19 cellular contexts compared by ENCODE assay signal in genomic region chr1:204974326-204974725, GRCh38.
"Had no signal": no experiment of that assay in that cellular context is flagged by ENCODE, and none has a peak within 500 bp of the region (broad histone marks: within the 10 kb centered on the region; RNA-seq: fewer than 3 reads in every experiment).

No MANE protein-coding gene starts in this region.

- H3K27ac Mint-ChIP-seq: activated CD4-positive, alpha-beta memory T cell treated with anti-CD3 and anti-CD28 coated beads for 36 hours; activated CD8-positive, alpha-beta memory T cell treated with anti-CD3 and anti-CD28 coated beads, Interleukin-2, amount 10 ng/mL, durations not matched to agents 7 days and 5 days; activated naive CD4-positive, alpha-beta T cell treated with anti-CD3 and anti-CD28 coated beads for 36 hours; activated T-helper 17 cell treated with anti-CD3 and anti-CD28 coated beads, Interleukin-2, amount 50 U/mL, for 72 hours; natural killer cell; stimulated activated memory B cell treated with anti-CD40 and anti-IgM and Interleukin-4, amounts not matched to agents 10 μg/mL and 1 μg/mL and 100 μg/mL, for 72 hours; type B pancreatic cell had no signal

- H3K4me1 ChIP-seq: colonic mucosa, foreskin keratinocyte, lower lobe of right lung, testis had no signal

- H3K36me3 ChIP-seq: colonic mucosa, lower lobe of right lung had no signal

- H3K9me3 ChIP-seq: colonic mucosa, lower lobe of right lung, spleen, testis had no signal

- H3K27me3 ChIP-seq: colonic mucosa, testis had no signal

- H3K4me3 Mint-ChIP-seq: activated CD4-positive, alpha-beta memory T cell treated with anti-CD3 and anti-CD28 coated beads for 36 hours; activated CD8-positive, alpha-beta memory T cell treated with anti-CD3 and anti-CD28 coated beads, Interleukin-2, amount 10 ng/mL, durations not matched to agents 7 days and 5 days; activated naive CD4-positive, alpha-beta T cell treated with anti-CD3 and anti-CD28 coated beads for 36 hours; activated T-helper 17 cell treated with anti-CD3 and anti-CD28 coated beads, Interleukin-2, amount 50 U/mL, for 72 hours; brain; natural killer cell; stimulated activated memory B cell treated with anti-CD40 and anti-IgM and Interleukin-4, amounts not matched to agents 10 μg/mL and 1 μg/mL and 100 μg/mL, for 72 hours; type B pancreatic cell had no signal

- H3K79me2 ChIP-seq: hepatocyte had no signal

- H3K27ac ChIP-seq: colonic mucosa, foreskin keratinocyte, hepatocyte, lower lobe of right lung, testis had no signal

- H3K36me3 Mint-ChIP-seq: activated CD4-positive, alpha-beta memory T cell treated with anti-CD3 and anti-CD28 coated beads for 36 hours; activated CD8-positive, alpha-beta memory T cell treated with anti-CD3 and anti-CD28 coated beads, Interleukin-2, amount 10 ng/mL, durations not matched to agents 7 days and 5 days; natural killer cell; stimulated activated memory B cell treated with anti-CD40 and anti-IgM and Interleukin-4, amounts not matched to agents 10 μg/mL and 1 μg/mL and 100 μg/mL, for 72 hours; type B pancreatic cell had no signal

- H2AFZ ChIP-seq: hepatocyte had no signal

- DNase-seq: activated CD4-positive, alpha-beta memory T cell treated with anti-CD3 and anti-CD28 coated beads for 36 hours; activated CD4-positive, alpha-beta T cell treated with anti-CD3 and anti-CD28 coated beads for 4 hours; activated CD8-positive, alpha-beta memory T cell treated with anti-CD3 and anti-CD28 coated beads, Interleukin-2, amount 10 ng/mL, durations not matched to agents 7 days and 5 days; activated naive CD4-positive, alpha-beta T cell treated with anti-CD3 and anti-CD28 coated beads for 36 hours; anterior cingulate cortex; central memory CD4-positive, alpha-beta T cell; colonic mucosa; foreskin keratinocyte; lower lobe of right lung; natural killer cell; nucleus accumbens; spleen; stimulated activated CD4-positive, alpha-beta T cell treated with anti-CD3 and anti-CD28 coated beads, Interleukin-4, amount 100 ng/mL, for 4 hours; testis had no signal

- ATAC-seq: activated CD8-positive, alpha-beta memory T cell treated with anti-CD3 and anti-CD28 coated beads, Interleukin-2, amount 10 ng/mL, durations not matched to agents 7 days and 5 days; activated T-helper 17 cell treated with anti-CD3 and anti-CD28 coated beads, Interleukin-2, amount 50 U/mL, for 72 hours; foreskin keratinocyte; lower lobe of right lung; natural killer cell; stimulated activated memory B cell treated with anti-CD40 and anti-IgM and Interleukin-4, amounts not matched to agents 10 μg/mL and 1 μg/mL and 100 μg/mL, for 72 hours had no signal

- H3K4me3 ChIP-seq: colonic mucosa, hepatocyte, lower lobe of right lung, spleen, testis had no signal

- H3K9me3 Mint-ChIP-seq: activated CD4-positive, alpha-beta memory T cell treated with anti-CD3 and anti-CD28 coated beads for 36 hours; activated naive CD4-positive, alpha-beta T cell treated with anti-CD3 and anti-CD28 coated beads for 36 hours; activated T-helper 17 cell treated with anti-CD3 and anti-CD28 coated beads, Interleukin-2, amount 50 U/mL, for 72 hours; brain; natural killer cell; stimulated activated memory B cell treated with anti-CD40 and anti-IgM and Interleukin-4, amounts not matched to agents 10 μg/mL and 1 μg/mL and 100 μg/mL, for 72 hours; type B pancreatic cell had no signal

- H3K4me1 Mint-ChIP-seq: activated T-helper 17 cell treated with anti-CD3 and anti-CD28 coated beads, Interleukin-2, amount 50 U/mL, for 72 hours; natural killer cell had no signal

- H3K4me2 ChIP-seq: hepatocyte had no signal
